2 cellular contexts compared by ENCODE assay signal in the genomic region with DNA sequence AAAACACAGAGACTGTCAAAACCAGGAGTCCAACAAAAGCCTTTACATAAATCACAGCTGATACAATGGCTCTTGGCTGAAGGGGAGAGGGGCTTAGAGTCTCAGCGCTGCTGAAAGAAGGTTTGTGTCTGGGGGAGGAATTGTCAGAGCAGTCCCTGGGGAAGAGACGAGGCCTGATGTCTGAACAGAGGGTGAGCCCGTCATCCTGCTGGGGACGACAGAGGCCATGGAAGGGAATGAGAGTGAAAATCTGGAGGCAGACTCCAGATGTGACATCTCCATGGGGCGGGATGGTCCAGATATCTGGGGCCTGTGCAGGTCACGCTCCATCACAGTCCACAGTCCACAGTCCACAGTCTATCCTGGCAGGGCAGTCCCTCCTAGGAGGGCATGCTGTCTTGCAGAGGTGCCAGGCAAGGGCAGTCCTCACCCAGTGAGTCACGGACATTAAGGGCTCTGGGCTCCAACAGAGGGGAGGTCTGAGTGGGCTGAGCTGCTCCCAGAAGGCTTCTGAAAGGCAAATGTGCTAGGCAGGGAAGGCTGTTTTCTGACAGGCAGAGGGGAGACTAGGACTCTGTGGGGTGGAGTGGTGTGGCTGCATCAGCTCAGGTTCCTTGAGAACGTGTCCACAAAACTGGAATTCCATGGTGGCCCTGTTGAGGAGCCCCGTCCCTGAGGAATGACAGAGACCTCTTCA.
TF ChIP-seq lines count a peak whose summit lies in the region.

No MANE protein-coding gene starts in this region.

TF ChIP-seq in SK-N-SH, 30 proteins besides CTCF, POLR2A, EP300 and RAD21 (continued from another document):
- TF ChIP-seq, protein P1, sequence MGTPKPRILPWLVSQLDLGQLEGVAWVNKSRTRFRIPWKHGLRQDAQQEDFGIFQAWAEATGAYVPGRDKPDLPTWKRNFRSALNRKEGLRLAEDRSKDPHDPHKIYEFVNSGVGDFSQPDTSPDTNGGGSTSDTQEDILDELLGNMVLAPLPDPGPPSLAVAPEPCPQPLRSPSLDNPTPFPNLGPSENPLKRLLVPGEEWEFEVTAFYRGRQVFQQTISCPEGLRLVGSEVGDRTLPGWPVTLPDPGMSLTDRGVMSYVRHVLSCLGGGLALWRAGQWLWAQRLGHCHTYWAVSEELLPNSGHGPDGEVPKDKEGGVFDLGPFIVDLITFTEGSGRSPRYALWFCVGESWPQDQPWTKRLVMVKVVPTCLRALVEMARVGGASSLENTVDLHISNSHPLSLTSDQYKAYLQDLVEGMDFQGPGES (IDR thresholded peaks at IDR 0.05; ENCODE audit: low read depth, low read length), result no peak
- TF ChIP-seq RXRA (IDR thresholded peaks at IDR 0.05; ENCODE audit: borderline replicate concordance, low read depth), result no peak
- TF ChIP-seq, protein P2, sequence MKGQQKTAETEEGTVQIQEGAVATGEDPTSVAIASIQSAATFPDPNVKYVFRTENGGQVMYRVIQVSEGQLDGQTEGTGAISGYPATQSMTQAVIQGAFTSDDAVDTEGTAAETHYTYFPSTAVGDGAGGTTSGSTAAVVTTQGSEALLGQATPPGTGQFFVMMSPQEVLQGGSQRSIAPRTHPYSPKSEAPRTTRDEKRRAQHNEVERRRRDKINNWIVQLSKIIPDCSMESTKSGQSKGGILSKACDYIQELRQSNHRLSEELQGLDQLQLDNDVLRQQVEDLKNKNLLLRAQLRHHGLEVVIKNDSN (IDR thresholded peaks at IDR 0.05; ENCODE audit: borderline replicate concordance, low read depth), result no peak
- TF ChIP-seq, protein P3, sequence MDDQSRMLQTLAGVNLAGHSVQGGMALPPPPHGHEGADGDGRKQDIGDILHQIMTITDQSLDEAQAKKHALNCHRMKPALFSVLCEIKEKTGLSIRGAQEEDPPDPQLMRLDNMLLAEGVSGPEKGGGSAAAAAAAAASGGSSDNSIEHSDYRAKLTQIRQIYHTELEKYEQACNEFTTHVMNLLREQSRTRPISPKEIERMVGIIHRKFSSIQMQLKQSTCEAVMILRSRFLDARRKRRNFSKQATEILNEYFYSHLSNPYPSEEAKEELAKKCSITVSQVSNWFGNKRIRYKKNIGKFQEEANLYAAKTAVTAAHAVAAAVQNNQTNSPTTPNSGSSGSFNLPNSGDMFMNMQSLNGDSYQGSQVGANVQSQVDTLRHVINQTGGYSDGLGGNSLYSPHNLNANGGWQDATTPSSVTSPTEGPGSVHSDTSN (IDR thresholded peaks at IDR 0.05), result no peak

TF ChIP-seq in SK-N-SH treated with all-trans-retinoic acid at 6 μM for 48 hours, 23 proteins besides CTCF, POLR2A, EP300 and RAD21 (continued from another document):
- TF ChIP-seq, protein P4, sequence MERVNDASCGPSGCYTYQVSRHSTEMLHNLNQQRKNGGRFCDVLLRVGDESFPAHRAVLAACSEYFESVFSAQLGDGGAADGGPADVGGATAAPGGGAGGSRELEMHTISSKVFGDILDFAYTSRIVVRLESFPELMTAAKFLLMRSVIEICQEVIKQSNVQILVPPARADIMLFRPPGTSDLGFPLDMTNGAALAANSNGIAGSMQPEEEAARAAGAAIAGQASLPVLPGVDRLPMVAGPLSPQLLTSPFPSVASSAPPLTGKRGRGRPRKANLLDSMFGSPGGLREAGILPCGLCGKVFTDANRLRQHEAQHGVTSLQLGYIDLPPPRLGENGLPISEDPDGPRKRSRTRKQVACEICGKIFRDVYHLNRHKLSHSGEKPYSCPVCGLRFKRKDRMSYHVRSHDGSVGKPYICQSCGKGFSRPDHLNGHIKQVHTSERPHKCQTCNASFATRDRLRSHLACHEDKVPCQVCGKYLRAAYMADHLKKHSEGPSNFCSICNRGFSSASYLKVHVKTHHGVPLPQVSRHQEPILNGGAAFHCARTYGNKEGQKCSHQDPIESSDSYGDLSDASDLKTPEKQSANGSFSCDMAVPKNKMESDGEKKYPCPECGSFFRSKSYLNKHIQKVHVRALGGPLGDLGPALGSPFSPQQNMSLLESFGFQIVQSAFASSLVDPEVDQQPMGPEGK (CRISPR knock-in tag; IDR thresholded peaks at IDR 0.05; ENCODE audit: borderline replicate concordance), result no peak
- no peak for TF ChIP-seq GLIS3 (CRISPR knock-in tag; IDR thresholded peaks at IDR 0.05)
- TF ChIP-seq, protein P5, sequence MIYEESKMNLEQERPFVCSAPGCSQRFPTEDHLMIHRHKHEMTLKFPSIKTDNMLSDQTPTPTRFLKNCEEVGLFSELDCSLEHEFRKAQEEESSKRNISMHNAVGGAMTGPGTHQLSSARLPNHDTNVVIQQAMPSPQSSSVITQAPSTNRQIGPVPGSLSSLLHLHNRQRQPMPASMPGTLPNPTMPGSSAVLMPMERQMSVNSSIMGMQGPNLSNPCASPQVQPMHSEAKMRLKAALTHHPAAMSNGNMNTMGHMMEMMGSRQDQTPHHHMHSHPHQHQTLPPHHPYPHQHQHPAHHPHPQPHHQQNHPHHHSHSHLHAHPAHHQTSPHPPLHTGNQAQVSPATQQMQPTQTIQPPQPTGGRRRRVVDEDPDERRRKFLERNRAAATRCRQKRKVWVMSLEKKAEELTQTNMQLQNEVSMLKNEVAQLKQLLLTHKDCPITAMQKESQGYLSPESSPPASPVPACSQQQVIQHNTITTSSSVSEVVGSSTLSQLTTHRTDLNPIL (CRISPR knock-in tag; IDR thresholded peaks at IDR 0.05; ENCODE audit: low read depth), result no peak
- no peak for TF ChIP-seq BACH2 (CRISPR knock-in tag; IDR thresholded peaks at IDR 0.05; ENCODE audit: borderline replicate concordance)
- TF ChIP-seq SNAI2 (CRISPR knock-in tag; IDR thresholded peaks at IDR 0.05), result no peak
- TF ChIP-seq, protein P6, sequence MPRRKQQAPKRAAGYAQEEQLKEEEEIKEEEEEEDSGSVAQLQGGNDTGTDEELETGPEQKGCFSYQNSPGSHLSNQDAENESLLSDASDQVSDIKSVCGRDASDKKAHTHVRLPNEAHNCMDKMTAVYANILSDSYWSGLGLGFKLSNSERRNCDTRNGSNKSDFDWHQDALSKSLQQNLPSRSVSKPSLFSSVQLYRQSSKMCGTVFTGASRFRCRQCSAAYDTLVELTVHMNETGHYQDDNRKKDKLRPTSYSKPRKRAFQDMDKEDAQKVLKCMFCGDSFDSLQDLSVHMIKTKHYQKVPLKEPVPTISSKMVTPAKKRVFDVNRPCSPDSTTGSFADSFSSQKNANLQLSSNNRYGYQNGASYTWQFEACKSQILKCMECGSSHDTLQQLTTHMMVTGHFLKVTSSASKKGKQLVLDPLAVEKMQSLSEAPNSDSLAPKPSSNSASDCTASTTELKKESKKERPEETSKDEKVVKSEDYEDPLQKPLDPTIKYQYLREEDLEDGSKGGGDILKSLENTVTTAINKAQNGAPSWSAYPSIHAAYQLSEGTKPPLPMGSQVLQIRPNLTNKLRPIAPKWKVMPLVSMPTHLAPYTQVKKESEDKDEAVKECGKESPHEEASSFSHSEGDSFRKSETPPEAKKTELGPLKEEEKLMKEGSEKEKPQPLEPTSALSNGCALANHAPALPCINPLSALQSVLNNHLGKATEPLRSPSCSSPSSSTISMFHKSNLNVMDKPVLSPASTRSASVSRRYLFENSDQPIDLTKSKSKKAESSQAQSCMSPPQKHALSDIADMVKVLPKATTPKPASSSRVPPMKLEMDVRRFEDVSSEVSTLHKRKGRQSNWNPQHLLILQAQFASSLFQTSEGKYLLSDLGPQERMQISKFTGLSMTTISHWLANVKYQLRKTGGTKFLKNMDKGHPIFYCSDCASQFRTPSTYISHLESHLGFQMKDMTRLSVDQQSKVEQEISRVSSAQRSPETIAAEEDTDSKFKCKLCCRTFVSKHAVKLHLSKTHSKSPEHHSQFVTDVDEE (CRISPR knock-in tag; IDR thresholded peaks at IDR 0.05), result no peak
- TF ChIP-seq ZNF565 (CRISPR knock-in tag; conservative IDR thresholded peaks at IDR 0.05; ENCODE audit: low read depth), result no peak
- no peak for TF ChIP-seq ARNTL (CRISPR knock-in tag; IDR thresholded peaks at IDR 0.05; ENCODE audit: borderline replicate concordance, low read depth)
- no peak for TF ChIP-seq RARB (CRISPR knock-in tag; IDR thresholded peaks at IDR 0.05)
- no peak for TF ChIP-seq PPARA (CRISPR knock-in tag; IDR thresholded peaks at IDR 0.05; ENCODE audit: borderline replicate concordance)
- TF ChIP-seq OSR1 (CRISPR knock-in tag; IDR thresholded peaks at IDR 0.05), result no peak
